ENCODE assay signal across 8 cellular contexts in genomic region chr7:151088856-151089699, GRCh38. TPM values are rescaled to one million over a fixed set of nuclear protein-coding genes. Genes with fewer than 3 reads are reported as not detected.
DNase-seq lines count a peak whose midpoint lies in the region; ATAC-seq lines count a peak whose summit lies in the region.

No MANE protein-coding gene starts in this region.

- peak overlapping the region; percentile 43 for H3K27ac Mint-ChIP-seq in activated CD4-positive, alpha-beta T cell treated with anti-CD3 and anti-CD28 coated beads, Interleukin-2, amount 10 ng/mL, durations not matched to agents 7 days and 5 days
- no peak overlapping the region for H3K27ac Mint-ChIP-seq in activated CD8-positive, alpha-beta T cell treated with anti-CD3 and anti-CD28 coated beads, Interleukin-2, amount 10 ng/mL, durations not matched to agents 7 days and 5 days

- CTCF ChIA-PET in activated CD4-positive, alpha-beta T cell treated with anti-CD3 and anti-CD28 coated beads, Interleukin-2, amount 10 ng/mL, durations not matched to agents 7 days and 5 days (lab: Charles Lee) = interaction anchor here (0.8 to 0.9 kb wide), 2 partner anchors 35 to 77 kb away, joined by 3 to 4 read pairs; no protein-coding TSS in a partner anchor
- CTCF ChIA-PET in activated CD8-positive, alpha-beta T cell treated with anti-CD3 and anti-CD28 coated beads, Interleukin-2, amount 10 ng/mL, durations not matched to agents 7 days and 5 days (lab: Charles Lee) = interaction anchor here (0.9 to 1.3 kb wide), 3 partner anchors 16 to 191 kb away, joined by 3 to 4 read pairs (median 4); no protein-coding TSS in a partner anchor

- H3K27me3 Mint-ChIP-seq in activated CD4-positive, alpha-beta T cell treated with anti-CD3 and anti-CD28 coated beads, Interleukin-2, amount 10 ng/mL, durations not matched to agents 7 days and 5 days = peaks cover 22% of the 10 kb centered on the region
- H3K27me3 Mint-ChIP-seq in activated CD8-positive, alpha-beta T cell treated with anti-CD3 and anti-CD28 coated beads, Interleukin-2, amount 10 ng/mL, durations not matched to agents 7 days and 5 days (ENCODE audit: low read depth) = peaks cover 30% of the 10 kb centered on the region

- DNase-seq in activated CD4-positive, alpha-beta T cell treated with anti-CD3 and anti-CD28 coated beads, Interleukin-2, amount 10 ng/mL, durations not matched to agents 7 days and 5 days = no peak
- no peak for DNase-seq in activated CD4-positive, alpha-beta T cell treated with anti-CD3 and anti-CD28 coated beads, Interleukin-2, amount 50 U/mL, for 1 hour
- DNase-seq in activated CD8-positive, alpha-beta T cell treated with anti-CD3 and anti-CD28 coated beads, Interleukin-2, amount 10 ng/mL, durations not matched to agents 7 days and 5 days = no peak
- DNase-seq in glomerular endothelial cell (ENCODE audit: extremely low read depth, low read depth, low spot score) (peak; percentile 92), occipital lobe (lab: John Stamatoyannopoulos, UW) (peak; percentile 44), LoVo (ENCODE audit: low spot score) (no peak), NK-92 (lab: John Stamatoyannopoulos, UW; ENCODE audit: unreplicated experiment) (no peak), COR-L47 (lab: John Stamatoyannopoulos, UW) (no peak)

- peaks cover 22% of the 10 kb centered on the region for H3K4me1 Mint-ChIP-seq in activated CD4-positive, alpha-beta T cell treated with anti-CD3 and anti-CD28 coated beads, Interleukin-2, amount 10 ng/mL, durations not matched to agents 7 days and 5 days
- H3K4me1 Mint-ChIP-seq in activated CD8-positive, alpha-beta T cell treated with anti-CD3 and anti-CD28 coated beads, Interleukin-2, amount 10 ng/mL, durations not matched to agents 7 days and 5 days (ENCODE audit: low read depth) = peaks cover 28% of the 10 kb centered on the region

- POLR2A ChIA-PET in activated CD4-positive, alpha-beta T cell treated with anti-CD3 and anti-CD28 coated beads, Interleukin-2, amount 10 ng/mL, durations not matched to agents 7 days and 5 days (lab: Charles Lee) = no interaction called here
- POLR2A ChIA-PET in activated CD8-positive, alpha-beta T cell treated with anti-CD3 and anti-CD28 coated beads, Interleukin-2, amount 10 ng/mL, durations not matched to agents 7 days and 5 days (lab: Charles Lee) = interaction anchor here (1.0 kb wide), 1 partner anchor 31 kb away, joined by 3 read pairs; no protein-coding TSS in a partner anchor

- no peaks in the 10 kb centered on the region for H3K36me3 Mint-ChIP-seq in activated CD4-positive, alpha-beta T cell treated with anti-CD3 and anti-CD28 coated beads, Interleukin-2, amount 10 ng/mL, durations not matched to agents 7 days and 5 days (ENCODE audit: low read depth)
- no peaks in the 10 kb centered on the region for H3K36me3 Mint-ChIP-seq in activated CD8-positive, alpha-beta T cell treated with anti-CD3 and anti-CD28 coated beads, Interleukin-2, amount 10 ng/mL, durations not matched to agents 7 days and 5 days (ENCODE audit: low read depth)

- H3K9me3 Mint-ChIP-seq in activated CD4-positive, alpha-beta T cell treated with anti-CD3 and anti-CD28 coated beads, Interleukin-2, amount 10 ng/mL, durations not matched to agents 7 days and 5 days = no peaks in the 10 kb centered on the region
- no peaks in the 10 kb centered on the region for H3K9me3 Mint-ChIP-seq in activated CD8-positive, alpha-beta T cell treated with anti-CD3 and anti-CD28 coated beads, Interleukin-2, amount 10 ng/mL, durations not matched to agents 7 days and 5 days (ENCODE audit: insufficient read depth)

- peak overlapping the region; percentile 11 for H3K4me3 Mint-ChIP-seq in activated CD4-positive, alpha-beta T cell treated with anti-CD3 and anti-CD28 coated beads, Interleukin-2, amount 10 ng/mL, durations not matched to agents 7 days and 5 days
- peak overlapping the region; percentile 1 for H3K4me3 Mint-ChIP-seq in activated CD8-positive, alpha-beta T cell treated with anti-CD3 and anti-CD28 coated beads, Interleukin-2, amount 10 ng/mL, durations not matched to agents 7 days and 5 days

- no peak for ATAC-seq in activated CD8-positive, alpha-beta T cell treated with anti-CD3 and anti-CD28 coated beads, Interleukin-2, amount 10 ng/mL, durations not matched to agents 7 days and 5 days

RNA-seq across cellular contexts. Expression of gene AGAP3, which starts 2.8 kb away (rescaled TPM):
- 10 to 100 TPM; 18.1 to 19.7 TPM for total RNA-seq in activated CD4-positive, alpha-beta T cell treated with anti-CD3 and anti-CD28 coated beads, Interleukin-2, amount 10 ng/mL, durations not matched to agents 7 days and 5 days
- 10 to 100 TPM; 12.1 to 12.6 TPM for total RNA-seq in activated CD8-positive, alpha-beta T cell treated with anti-CD3 and anti-CD28 coated beads, Interleukin-2, amount 10 ng/mL, durations not matched to agents 7 days and 5 days
- total RNA-seq in glomerular endothelial cell (70.7 and 99.7 TPM in 2 replicates), occipital lobe (85.6 TPM)

RNA-seq across cellular contexts. Expression of gene TMUB1, which starts 5.8 kb away (rescaled TPM):
- 10 to 100 TPM; 73.7 to 77.1 TPM for total RNA-seq in activated CD4-positive, alpha-beta T cell treated with anti-CD3 and anti-CD28 coated beads, Interleukin-2, amount 10 ng/mL, durations not matched to agents 7 days and 5 days
- total RNA-seq in activated CD8-positive, alpha-beta T cell treated with anti-CD3 and anti-CD28 coated beads, Interleukin-2, amount 10 ng/mL, durations not matched to agents 7 days and 5 days = 10 to 100 TPM; 76.7 to 82.6 TPM
- total RNA-seq in glomerular endothelial cell (40.1 and 50.9 TPM in 2 replicates), occipital lobe (9.7 TPM)

RNA-seq across cellular contexts. Expression of gene FASTK, which starts 8.5 kb away (rescaled TPM):
- total RNA-seq in activated CD4-positive, alpha-beta T cell treated with anti-CD3 and anti-CD28 coated beads, Interleukin-2, amount 10 ng/mL, durations not matched to agents 7 days and 5 days = 10 to 100 TPM; 76.4 to 85.9 TPM
- 10 to 100 TPM; 81.8 to 88.1 TPM for total RNA-seq in activated CD8-positive, alpha-beta T cell treated with anti-CD3 and anti-CD28 coated beads, Interleukin-2, amount 10 ng/mL, durations not matched to agents 7 days and 5 days
- total RNA-seq in glomerular endothelial cell (67.0 and 81.7 TPM in 2 replicates), occipital lobe (30.7 TPM)

RNA-seq across cellular contexts. Expression of gene SLC4A2, which starts 29.7 kb away (rescaled TPM):
- total RNA-seq in activated CD4-positive, alpha-beta T cell treated with anti-CD3 and anti-CD28 coated beads, Interleukin-2, amount 10 ng/mL, durations not matched to agents 7 days and 5 days = 100 to 1,000 TPM; 106 to 114 TPM
- 100 to 1,000 TPM; 107 to 112 TPM for total RNA-seq in activated CD8-positive, alpha-beta T cell treated with anti-CD3 and anti-CD28 coated beads, Interleukin-2, amount 10 ng/mL, durations not matched to agents 7 days and 5 days
- total RNA-seq in glomerular endothelial cell (114 and 175 TPM in 2 replicates), occipital lobe (13.7 TPM)

RNA-seq across cellular contexts. Expression of gene CDK5, which starts 31.4 kb away (rescaled TPM):
- total RNA-seq in activated CD4-positive, alpha-beta T cell treated with anti-CD3 and anti-CD28 coated beads, Interleukin-2, amount 10 ng/mL, durations not matched to agents 7 days and 5 days = 10 to 100 TPM; 26.0 to 26.9 TPM
- 10 to 100 TPM; 20.3 to 21.0 TPM for total RNA-seq in activated CD8-positive, alpha-beta T cell treated with anti-CD3 and anti-CD28 coated beads, Interleukin-2, amount 10 ng/mL, durations not matched to agents 7 days and 5 days
- total RNA-seq in glomerular endothelial cell (19.1 and 21.1 TPM in 2 replicates), occipital lobe (37.3 TPM)

Comparison
In these comparisons a context has a peak if more than half of its experiments do, and no peak if none do; other contexts are left out.
1. DNase-seq: peak in glomerular endothelial cell (single experiment) and occipital lobe (single experiment); none in activated CD4-positive, alpha-beta T cell treated with anti-CD3 and anti-CD28 coated beads, Interleukin-2, amount 10 ng/mL, durations not matched to agents 7 days and 5 days (single experiment), activated CD4-positive, alpha-beta T cell treated with anti-CD3 and anti-CD28 coated beads, Interleukin-2, amount 50 U/mL, for 1 hour (single experiment), activated CD8-positive, alpha-beta T cell treated with anti-CD3 and anti-CD28 coated beads, Interleukin-2, amount 10 ng/mL, durations not matched to agents 7 days and 5 days (single experiment), LoVo (single experiment), NK-92 (single experiment) and COR-L47 (single experiment).